In the genomic region with DNA sequence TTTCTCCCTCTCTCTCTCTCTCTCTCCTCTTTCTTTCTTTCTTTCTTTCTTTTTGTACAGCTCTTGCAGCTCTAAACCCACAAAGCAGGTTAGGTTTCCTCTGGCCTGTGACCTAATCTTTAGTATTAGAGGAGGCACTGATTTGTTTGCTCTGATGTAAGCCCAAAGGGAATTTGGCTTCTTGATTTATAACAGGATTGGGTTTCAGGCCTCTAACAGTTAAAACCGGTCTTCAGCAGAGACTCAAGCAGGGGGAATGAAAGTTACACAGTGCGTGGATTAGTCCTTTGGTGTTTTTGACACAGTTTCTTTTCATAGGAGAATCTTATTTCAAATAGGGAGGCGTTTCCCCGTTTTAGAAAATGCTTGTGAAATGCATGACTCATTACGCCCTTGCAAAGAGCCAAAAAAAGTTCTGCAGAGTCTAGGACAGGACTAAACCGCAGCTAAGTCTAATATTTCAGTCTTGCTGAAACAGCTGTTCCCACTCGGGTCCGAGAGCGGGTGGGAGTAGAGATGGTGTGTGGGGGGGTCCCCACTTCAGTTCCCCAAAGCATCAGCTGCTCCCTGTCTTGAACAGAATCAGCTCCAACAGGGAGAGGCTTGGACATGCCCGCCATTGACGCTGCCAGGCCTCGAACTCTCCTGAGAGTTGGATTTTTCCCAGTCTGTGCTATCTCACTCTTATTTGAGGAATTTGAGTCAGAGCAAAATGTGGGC, we compare ENCODE assay signal across 1 cellular context.
TF ChIP-seq lines count a peak whose summit lies in the region.

No MANE protein-coding gene starts in this region.

TF ChIP-seq in liver, 16 proteins besides CTCF, POLR2A, EP300 and RAD21 (continued from another document):
- TF ChIP-seq, protein P1, sequence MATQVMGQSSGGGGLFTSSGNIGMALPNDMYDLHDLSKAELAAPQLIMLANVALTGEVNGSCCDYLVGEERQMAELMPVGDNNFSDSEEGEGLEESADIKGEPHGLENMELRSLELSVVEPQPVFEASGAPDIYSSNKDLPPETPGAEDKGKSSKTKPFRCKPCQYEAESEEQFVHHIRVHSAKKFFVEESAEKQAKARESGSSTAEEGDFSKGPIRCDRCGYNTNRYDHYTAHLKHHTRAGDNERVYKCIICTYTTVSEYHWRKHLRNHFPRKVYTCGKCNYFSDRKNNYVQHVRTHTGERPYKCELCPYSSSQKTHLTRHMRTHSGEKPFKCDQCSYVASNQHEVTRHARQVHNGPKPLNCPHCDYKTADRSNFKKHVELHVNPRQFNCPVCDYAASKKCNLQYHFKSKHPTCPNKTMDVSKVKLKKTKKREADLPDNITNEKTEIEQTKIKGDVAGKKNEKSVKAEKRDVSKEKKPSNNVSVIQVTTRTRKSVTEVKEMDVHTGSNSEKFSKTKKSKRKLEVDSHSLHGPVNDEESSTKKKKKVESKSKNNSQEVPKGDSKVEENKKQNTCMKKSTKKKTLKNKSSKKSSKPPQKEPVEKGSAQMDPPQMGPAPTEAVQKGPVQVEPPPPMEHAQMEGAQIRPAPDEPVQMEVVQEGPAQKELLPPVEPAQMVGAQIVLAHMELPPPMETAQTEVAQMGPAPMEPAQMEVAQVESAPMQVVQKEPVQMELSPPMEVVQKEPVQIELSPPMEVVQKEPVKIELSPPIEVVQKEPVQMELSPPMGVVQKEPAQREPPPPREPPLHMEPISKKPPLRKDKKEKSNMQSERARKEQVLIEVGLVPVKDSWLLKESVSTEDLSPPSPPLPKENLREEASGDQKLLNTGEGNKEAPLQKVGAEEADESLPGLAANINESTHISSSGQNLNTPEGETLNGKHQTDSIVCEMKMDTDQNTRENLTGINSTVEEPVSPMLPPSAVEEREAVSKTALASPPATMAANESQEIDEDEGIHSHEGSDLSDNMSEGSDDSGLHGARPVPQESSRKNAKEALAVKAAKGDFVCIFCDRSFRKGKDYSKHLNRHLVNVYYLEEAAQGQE (IDR thresholded peaks at IDR 0.05): no peak
- TF ChIP-seq, protein P2, sequence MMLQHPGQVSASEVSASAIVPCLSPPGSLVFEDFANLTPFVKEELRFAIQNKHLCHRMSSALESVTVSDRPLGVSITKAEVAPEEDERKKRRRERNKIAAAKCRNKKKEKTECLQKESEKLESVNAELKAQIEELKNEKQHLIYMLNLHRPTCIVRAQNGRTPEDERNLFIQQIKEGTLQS (IDR thresholded peaks at IDR 0.05): no peak
